ENCODE assay signal across 8 cellular contexts in the genomic region with DNA sequence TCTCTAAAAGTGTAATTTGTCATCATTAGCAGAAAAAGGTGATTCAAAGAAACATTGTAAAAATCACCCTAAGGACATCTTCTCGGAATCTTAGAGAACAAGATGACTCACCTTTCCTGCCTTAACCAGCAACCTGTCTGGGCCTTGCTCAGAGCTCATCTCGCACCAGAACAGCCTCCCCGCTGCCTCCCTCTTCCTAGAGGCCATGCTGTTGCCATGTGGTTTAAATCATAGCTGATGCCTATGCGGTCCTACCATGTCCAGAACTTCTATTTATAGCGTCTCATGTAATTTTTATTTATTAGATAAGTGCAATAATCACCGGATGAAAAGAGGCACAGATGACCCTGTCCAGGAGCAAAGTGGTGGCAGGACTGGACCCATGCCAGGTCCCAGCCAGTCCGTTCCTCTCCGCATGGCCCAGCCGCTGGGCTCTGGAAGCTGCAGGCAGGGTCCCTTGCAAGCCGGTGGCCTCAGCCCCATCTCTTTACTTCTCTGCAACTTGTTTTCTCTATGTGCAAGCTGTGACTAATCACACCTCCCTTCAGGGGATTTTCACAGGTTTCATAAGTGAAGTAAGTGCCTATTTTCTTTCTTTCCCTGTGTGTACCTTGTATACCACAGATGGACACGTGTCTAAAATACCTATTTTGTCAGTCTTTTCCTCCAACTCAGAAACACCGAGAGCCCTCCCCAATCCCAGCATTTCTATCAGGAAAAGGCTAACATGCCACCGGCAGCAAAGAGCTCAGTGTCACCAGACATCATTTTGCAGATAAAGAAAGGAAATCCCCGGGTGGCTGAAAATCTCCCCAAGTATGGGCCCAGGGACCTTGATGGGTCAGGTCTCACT. TPM values are rescaled to one million over a fixed set of nuclear protein-coding genes. Genes with fewer than 3 reads are reported as not detected.
DNase-seq lines count a peak whose midpoint lies in the region; ATAC-seq, FAIRE-seq and TF ChIP-seq lines count a peak whose summit lies in the region.

No MANE protein-coding gene starts in this region.

- no peaks in the 10 kb centered on the region for H3K9me3 ChIP-seq in heart left ventricle
- no peaks in the 10 kb centered on the region for H3K9me3 ChIP-seq in mucosa of rectum (ENCODE audit: control insufficient read depth in 2 of 2, low read length in 2 of 2)

- intact Hi-C loops in left ventricle myocardium superior (cut with micrococcal nuclease): no loop called here
- intact Hi-C loops in heart left ventricle (cut with DNase I): no loop called here

- FAIRE-seq in HTR-8/SVneo (lab: Jason Lieb, UNC): no peak

- no peak overlapping the region for H3K9ac ChIP-seq in mucosa of rectum (ENCODE audit: low read depth in 1 of 2, low read length in 2 of 2)

- 66 to 75% (median 73%) methylated on average over 14 of the region's 14 CpGs for WGBS in heart left ventricle, 4 donors

- no peaks in the 10 kb centered on the region for H3K27me3 ChIP-seq in heart left ventricle
- no peaks in the 10 kb centered on the region for H3K27me3 ChIP-seq in mucosa of rectum (ENCODE audit: control insufficient read depth in 2 of 2, insufficient read depth in 2 of 2, low read length in 2 of 2)

- H3K4me1 ChIP-seq in heart left ventricle (peaks cover 0 to 63% (median 18%) of the 10 kb centered on the region in 12 donors), mucosa of rectum (ENCODE audit: control insufficient read depth in 2 of 2, insufficient read depth in 2 of 2, low read length in 2 of 2) (peaks cover 0 to 3% of the 10 kb centered on the region in 2 donors)

- H3K36me3 ChIP-seq in heart left ventricle (no peaks in the 10 kb centered on the region), mucosa of rectum (ENCODE audit: control insufficient read depth in 2 of 2, insufficient read depth in 2 of 2, low read length in 2 of 2) (no peaks in the 10 kb centered on the region)

- ATAC-seq in left ventricle myocardium superior (no peak), heart left ventricle (no peak), HG03432 (IDR thresholded peaks at IDR 0.05; ENCODE audit: unreplicated experiment) (peak; percentile 81)

- H3K4me3 ChIP-seq in heart left ventricle: no peak overlapping the region
- no peak overlapping the region for H3K4me3 ChIP-seq in mucosa of rectum (ENCODE audit: low read length in 2 of 2)

- H3K27ac ChIP-seq in heart left ventricle: peak overlapping the region in 1 of 12 donors; percentile 82
- peak overlapping the region; percentile 44 to 53 for H3K27ac ChIP-seq in mucosa of rectum (ENCODE audit: low read depth in 2 of 2, low read length in 2 of 2)
- no peak overlapping the region for H3K27ac ChIP-seq in caudate nucleus (ENCODE audit: low read depth, low read length)

- TF ChIP-seq CTCF in heart left ventricle (IDR thresholded peaks at IDR 0.05): no peak

- peak; percentile 57 for DNase-seq in left ventricle myocardium superior
- DNase-seq in heart left ventricle: no peak
- peak; percentile 70 to 76 for DNase-seq in activated T-cell treated with anti-CD3 and anti-CD28 coated beads, Interleukin-2, amount 50 U/mL, for 48 hours
- DNase-seq in HTR-8/SVneo (ENCODE audit: insufficient read length, low spot score): no peak
- no peak for DNase-seq in iPS-NIHi11 (ENCODE audit: low spot score)
- DNase-seq in caudate nucleus (lab: John Stamatoyannopoulos, UW): no peak

- no peak for TF ChIP-seq POLR2A in heart left ventricle (IDR thresholded peaks at IDR 0.05)

RNA-seq across cellular contexts. Expression of a gene that starts 27.1 kb away (rescaled TPM):
- total RNA-seq in left ventricle myocardium superior (62.0 TPM), heart left ventricle (100 to 1,000 TPM in 1 of 9 donors, 10 to 100 TPM in 8; 22.6 to 106 (median 52.2) TPM)
- 10 to 100 TPM; 15.2 to 66.2 TPM for polyA plus RNA-seq in heart left ventricle

Comparison
In these comparisons a context has a peak if more than half of its experiments do, and no peak if none do; other contexts are left out.
1. DNase-seq: peak in left ventricle myocardium superior (single experiment) and activated T-cell treated with anti-CD3 and anti-CD28 coated beads, Interleukin-2, amount 50 U/mL, for 48 hours (2 of 2); none in heart left ventricle (0 of 5), HTR-8/SVneo (single experiment), iPS-NIHi11 (single experiment) and caudate nucleus (0 of 61).